ENCODE assay signal across 12 cellular contexts in genomic region chr3:105137911-105138310, GRCh38.
"Had no signal": no experiment of that assay in that cellular context is flagged by ENCODE, and none has a peak within 500 bp of the region (broad histone marks: within the 10 kb centered on the region; RNA-seq: fewer than 3 reads in every experiment).

No MANE protein-coding gene starts in this region.

- H3K27ac ChIP-seq: cardiac muscle cell, ovary, SJSA1 had no signal

- ATAC-seq: activated T-helper 17 cell treated with anti-CD3 and anti-CD28 coated beads, Interleukin-2, amount 50 U/mL, for 72 hours had no signal

- H3K4me1 ChIP-seq: SJSA1 had no signal

- DNase-seq: activated CD4-positive, alpha-beta T cell treated with anti-CD3 and anti-CD28 coated beads, Interleukin-2, amount 50 U/mL, for 48 hours; activated CD4-positive, CD25-positive, alpha-beta regulatory T cell treated with anti-CD3 and anti-CD28 coated beads, Interleukin-2, amount 50 U/mL, for 72 hours; activated naive CD4-positive, alpha-beta T cell treated with anti-CD3 and anti-CD28 coated beads, Interleukin-2, amount 10 ng/mL, durations not matched to agents 7 days and 5 days; dorsolateral prefrontal cortex; endodermal cell; glutamatergic neuron; ovary; stimulated activated CD4-positive, alpha-beta T cell treated with anti-CD3 and anti-CD28 coated beads, Interleukin-2, amount 100 ng/mL, for 48 hours; stimulated activated naive CD4-positive, alpha-beta T cell had no signal

- H3K9me3 ChIP-seq: ovary, SJSA1 had no signal

- H3K36me3 ChIP-seq: cardiac muscle cell, ovary, SJSA1 had no signal

- H3K27me3 ChIP-seq: cardiac muscle cell, dorsolateral prefrontal cortex, ovary, SJSA1 had no signal

- H3K4me3 ChIP-seq: cardiac muscle cell, ovary, SJSA1 had no signal
